ENCODE assay signal across 1 cellular context in the genomic region with DNA sequence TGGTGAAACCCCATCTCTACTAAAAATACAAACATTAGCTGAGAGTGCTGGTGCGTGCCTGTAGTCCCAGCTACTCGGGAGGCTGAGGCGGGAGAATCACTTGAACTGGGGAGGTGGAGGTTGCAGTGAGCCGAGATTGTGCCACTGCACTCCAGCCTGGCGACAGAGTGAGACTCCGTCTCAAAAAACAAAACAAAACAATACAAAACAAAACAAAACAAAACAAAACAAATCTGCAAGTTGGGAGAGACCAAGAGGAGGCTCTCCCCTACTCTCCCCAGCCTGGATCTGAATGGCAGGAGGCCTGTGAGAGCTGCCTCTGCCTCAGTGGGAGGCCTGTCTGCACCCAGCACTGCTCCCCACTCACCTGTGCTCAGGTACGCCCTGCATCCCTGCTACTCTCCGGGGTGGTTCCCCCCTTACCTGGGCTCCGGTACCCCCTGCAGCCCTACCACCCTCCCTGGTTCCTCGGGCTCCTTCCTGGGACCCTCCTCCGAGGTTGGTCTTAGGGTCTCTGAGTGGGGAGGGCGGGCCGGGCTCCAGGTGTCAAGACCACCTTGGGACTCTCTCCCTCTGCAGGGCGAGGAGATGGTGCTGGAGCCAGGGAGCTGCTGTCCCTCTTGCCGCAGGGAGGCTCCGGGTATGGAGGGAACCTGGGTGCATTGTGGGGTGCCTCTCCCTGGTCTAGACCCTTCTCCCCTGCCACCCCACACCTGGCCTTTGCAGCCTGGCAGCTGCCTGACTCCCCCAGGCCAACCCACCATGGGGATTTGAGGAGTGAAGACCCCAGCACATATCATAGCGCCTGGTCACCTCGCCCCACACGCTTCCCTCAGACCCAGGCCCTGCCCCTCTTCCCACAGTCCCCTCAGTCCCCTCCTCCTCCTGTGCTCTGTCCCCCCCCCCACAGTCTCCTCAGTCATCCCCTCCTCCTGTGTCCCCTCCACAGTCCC.
TF ChIP-seq lines count a peak whose summit lies in the region.

No MANE protein-coding gene starts in this region.

TF ChIP-seq in H1, 55 proteins besides CTCF, POLR2A, EP300 and RAD21:
- no peak for TF ChIP-seq TAF7 (optimal IDR thresholded peaks at IDR 0.05; ENCODE audit: borderline replicate concordance, low read depth, low read length)
- no peak for TF ChIP-seq KDM4A (IDR thresholded peaks at IDR 0.05; ENCODE audit: low read depth, low read length, severe bottlenecking)
- TF ChIP-seq YY1 (IDR thresholded peaks at IDR 0.05; ENCODE audit: low read depth, low read length): no peak
- TF ChIP-seq JUND (IDR thresholded peaks at IDR 0.05; ENCODE audit: low read length): no peak
